Comparison of ENCODE assay signal across 8 cellular contexts in the genomic region with DNA sequence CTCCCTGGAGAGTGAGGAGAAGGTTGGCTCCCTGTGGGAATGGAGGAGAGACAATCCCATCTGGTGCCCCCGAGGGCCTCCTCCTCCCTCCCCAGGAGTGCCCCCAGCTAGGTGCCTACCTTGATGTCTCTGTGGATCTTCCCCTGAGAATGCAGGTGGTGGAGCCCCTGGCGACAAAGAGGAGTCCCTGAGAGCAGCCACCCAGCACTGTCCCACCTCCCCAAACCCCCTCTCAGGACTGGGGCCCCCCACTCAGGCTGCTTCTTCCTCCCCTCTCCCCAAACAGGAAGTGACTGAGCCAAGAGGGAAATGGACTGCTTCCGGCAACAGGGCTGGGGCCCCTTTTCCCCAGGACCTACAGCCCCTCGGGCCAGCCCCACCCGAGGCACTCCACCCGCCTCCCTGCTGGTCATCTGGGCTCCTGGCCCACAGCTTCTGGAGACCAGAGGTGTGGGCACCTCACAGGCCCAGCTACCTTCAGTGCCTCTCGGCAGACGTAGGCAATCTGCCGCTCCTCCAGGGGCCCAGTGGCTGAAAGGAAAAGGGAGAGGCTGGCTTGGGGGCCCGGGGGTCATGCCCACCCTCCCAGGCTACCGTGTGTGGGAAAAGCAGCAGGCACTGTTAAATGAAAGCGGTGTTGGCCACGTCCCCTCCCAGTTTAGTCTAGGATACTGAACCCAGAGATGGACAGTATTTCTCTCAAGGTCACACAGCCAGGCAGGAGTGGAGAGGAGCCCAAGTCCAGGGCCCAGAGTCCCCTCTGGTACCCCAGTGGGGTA. TPM values are rescaled to one million over a fixed set of nuclear protein-coding genes. Genes with fewer than 3 reads are reported as not detected.
A peak's percentile ranks its signal among the peaks of the same experiment; 100 is the strongest.
DNase-seq lines count a peak whose midpoint lies in the region; ATAC-seq and TF ChIP-seq lines count a peak whose summit lies in the region.

No MANE protein-coding gene starts in this region.

- in situ Hi-C loops in transverse colon (cut with MboI; ENCODE audit: low pct_ligation_motif_present in 1 of 4, low pct_unique_long_range_greater_than_20kb in 1 of 4, low sequenced_read_pairs in 3 of 4) = no loop called here

- no peak for TF ChIP-seq EP300 in transverse colon (IDR thresholded peaks at IDR 0.05; ENCODE audit: low read depth)

- peak overlapping the region; percentile 85 for H3K27ac Mint-ChIP-seq in activated naive CD4-positive, alpha-beta T cell treated with anti-CD3 and anti-CD28 coated beads for 36 hours
- H3K27ac Mint-ChIP-seq in activated naive CD8-positive, alpha-beta T cell = peak overlapping the region; percentile 76

- DNase-seq in activated naive CD4-positive, alpha-beta T cell treated with anti-CD3 and anti-CD28 coated beads for 36 hours = no peak
- DNase-seq in activated naive CD4-positive, alpha-beta T cell (lab: John Stamatoyannopoulos, UW) = no peak
- DNase-seq in lower lobe of right lung = no peak
- no peak for DNase-seq in transverse colon
- DNase-seq in NCI-H748 (lab: John Stamatoyannopoulos, UW; ENCODE audit: unreplicated experiment) = no peak
- DNase-seq in testis = no peak

- peak overlapping the region; percentile 81 for H3K4me3 Mint-ChIP-seq in activated naive CD4-positive, alpha-beta T cell treated with anti-CD3 and anti-CD28 coated beads for 36 hours
- peak overlapping the region; percentile 78 for H3K4me3 Mint-ChIP-seq in activated naive CD8-positive, alpha-beta T cell

- peaks cover 28% of the 10 kb centered on the region for H3K4me1 Mint-ChIP-seq in activated naive CD4-positive, alpha-beta T cell treated with anti-CD3 and anti-CD28 coated beads for 36 hours (ENCODE audit: low read depth)
- peaks cover 28% of the 10 kb centered on the region for H3K4me1 Mint-ChIP-seq in activated naive CD8-positive, alpha-beta T cell (ENCODE audit: low read depth)

- H3K27ac ChIP-seq in lower lobe of right lung (peak overlapping the region; percentile 77), transverse colon (peak overlapping the region; percentile 64 to 92 (median 89)), testis (peak overlapping the region in 1 of 2 donors; percentile 41)

- ATAC-seq in lower lobe of right lung (no peak), GM21723 (IDR thresholded peaks at IDR 0.05; ENCODE audit: unreplicated experiment) (no peak)

- WGBS in transverse colon (ENCODE audit: low coverage in 1 of 2), 2 donors = 56% methylated on average over 13 of the region's 13 CpGs; no CpG with 5 or more reads in 1 of the 2 donors
- 66 to 71% methylated on average over 6 to 13 of the region's 13 CpGs for WGBS in testis, 2 donors

- peaks cover 6% of the 10 kb centered on the region for H3K36me3 Mint-ChIP-seq in activated naive CD4-positive, alpha-beta T cell treated with anti-CD3 and anti-CD28 coated beads for 36 hours (ENCODE audit: low read depth)
- peaks cover under 1% of the 10 kb centered on the region for H3K36me3 Mint-ChIP-seq in activated naive CD8-positive, alpha-beta T cell

- H3K4me1 ChIP-seq in lower lobe of right lung = peaks cover 36% of the 10 kb centered on the region
- peaks cover 10 to 33% (median 20%) of the 10 kb centered on the region in 4 donors for H3K4me1 ChIP-seq in transverse colon
- H3K4me1 ChIP-seq in testis = peaks cover 21% of the 10 kb centered on the region

- intact Hi-C loops in activated naive CD4-positive, alpha-beta T cell treated with anti-CD3 and anti-CD28 coated beads for 36 hours (cut with micrococcal nuclease) = loop anchor here (1.0 to 5.0 kb wide), 4 partner anchors 23 to 1056 kb away; partner anchors contain the start of genes CFL1, FAU, MRPL49 and SF1
- intact Hi-C loops in lower lobe of right lung (cut with DNase I) (no loop called here), transverse colon (cut with DNase I; ENCODE audit: low total_unique reads) (no loop called here), testis (cut with DNase I; ENCODE audit: low total_unique reads) (no loop called here)

- no peak for TF ChIP-seq POLR2A in transverse colon (IDR thresholded peaks at IDR 0.05)
- TF ChIP-seq POLR2A in testis (IDR thresholded peaks at IDR 0.05) = no peak

- no peaks in the 10 kb centered on the region for H3K27me3 Mint-ChIP-seq in activated naive CD4-positive, alpha-beta T cell treated with anti-CD3 and anti-CD28 coated beads for 36 hours (ENCODE audit: low read depth)
- H3K27me3 Mint-ChIP-seq in activated naive CD8-positive, alpha-beta T cell = no peaks in the 10 kb centered on the region

- H3K27me3 ChIP-seq in lower lobe of right lung (ENCODE audit: low read depth) (no peaks in the 10 kb centered on the region), transverse colon (no peaks in the 10 kb centered on the region), testis (no peaks in the 10 kb centered on the region)

- no peaks in the 10 kb centered on the region for H3K9me3 Mint-ChIP-seq in activated naive CD4-positive, alpha-beta T cell treated with anti-CD3 and anti-CD28 coated beads for 36 hours
- H3K9me3 Mint-ChIP-seq in activated naive CD8-positive, alpha-beta T cell (ENCODE audit: low read depth) = no peaks in the 10 kb centered on the region

- H3K4me3 ChIP-seq in lower lobe of right lung = peak overlapping the region; percentile 78
- peak overlapping the region in 2 of 4 donors; percentile 56 to 68 for H3K4me3 ChIP-seq in transverse colon
- H3K4me3 ChIP-seq in testis = no peak overlapping the region

- no peak for TF ChIP-seq CTCF in lower lobe of right lung (IDR thresholded peaks at IDR 0.05)
- TF ChIP-seq CTCF in transverse colon (IDR thresholded peaks at IDR 0.05) = no peak
- no peak for TF ChIP-seq CTCF in testis (IDR thresholded peaks at IDR 0.05)

- CTCF ChIA-PET in activated naive CD4-positive, alpha-beta T cell treated with anti-CD3 and anti-CD28 coated beads for 36 hours (lab: Charles Lee) = no interaction called here

- H3K9me3 ChIP-seq in lower lobe of right lung (no peaks in the 10 kb centered on the region), transverse colon (no peaks in the 10 kb centered on the region), testis (no peaks in the 10 kb centered on the region)

- peaks cover 28% of the 10 kb centered on the region for H3K36me3 ChIP-seq in lower lobe of right lung
- H3K36me3 ChIP-seq in transverse colon = no peaks in the 10 kb centered on the region
- no peaks in the 10 kb centered on the region for H3K36me3 ChIP-seq in testis (ENCODE audit: low read depth, missing control alignments)

RNA-seq across cellular contexts. Expression of gene MAP4K2, which starts 1.2 kb away (rescaled TPM):
- 10 to 100 TPM; 69.5 to 73.9 TPM for total RNA-seq in activated naive CD4-positive, alpha-beta T cell treated with anti-CD3 and anti-CD28 coated beads for 36 hours
- total RNA-seq in lower lobe of right lung = 29.1 TPM
- 100 to 1,000 TPM in 2 of 4 donors, 10 to 100 TPM in 2; 10.1 to 369 (median 90.9) TPM for total RNA-seq in transverse colon
- 10 to 100 TPM; 27.7 to 29.8 TPM for total RNA-seq in testis
- 14.9 TPM for polyA plus RNA-seq in testis (ENCODE audit: insufficient read depth, low read depth, low replicate concordance)

RNA-seq across cellular contexts. Expression of gene MEN1, which starts 8.6 kb away (rescaled TPM):
- total RNA-seq in activated naive CD4-positive, alpha-beta T cell treated with anti-CD3 and anti-CD28 coated beads for 36 hours = 10 to 100 TPM; 23.9 TPM
- total RNA-seq in lower lobe of right lung (22.7 TPM), transverse colon (10 to 100 TPM; 19.5 to 30.3 (median 25.4) TPM), testis (10 to 100 TPM; 36.7 to 40.8 TPM)
- polyA plus RNA-seq in testis (ENCODE audit: insufficient read depth, low read depth, low replicate concordance) = 29.7 TPM

RNA-seq across cellular contexts. Expression of gene SF1, which starts 23.4 kb away (rescaled TPM):
- 100 to 1,000 TPM; 303 to 320 TPM for total RNA-seq in activated naive CD4-positive, alpha-beta T cell treated with anti-CD3 and anti-CD28 coated beads for 36 hours
- total RNA-seq in lower lobe of right lung (269 TPM), transverse colon (100 to 1,000 TPM; 196 to 458 (median 377) TPM), testis (100 to 1,000 TPM; 431 to 499 TPM)
- polyA plus RNA-seq in testis (ENCODE audit: insufficient read depth, low read depth, low replicate concordance) = 455 TPM

RNA-seq across cellular contexts. Expression of gene PYGM, which starts 42.0 kb away (rescaled TPM):
- under 1 TPM; 0.64 to 0.89 TPM for total RNA-seq in activated naive CD4-positive, alpha-beta T cell treated with anti-CD3 and anti-CD28 coated beads for 36 hours
- total RNA-seq in lower lobe of right lung = 2.6 TPM
- 1 to 10 TPM; 1.2 to 7.9 (median 2.2) TPM for total RNA-seq in transverse colon
- total RNA-seq in testis = 10 to 100 TPM; 12.1 to 14.4 TPM
- 14.2 TPM for polyA plus RNA-seq in testis (ENCODE audit: insufficient read depth, low read depth, low replicate concordance)

RNA-seq across cellular contexts. Expression of gene CDC42BPG, which starts 42.7 kb away (rescaled TPM):
- total RNA-seq in activated naive CD4-positive, alpha-beta T cell treated with anti-CD3 and anti-CD28 coated beads for 36 hours = under 1 TPM; 0.32 to 0.41 TPM
- 16.3 TPM for total RNA-seq in lower lobe of right lung
- 10 to 100 TPM; 32.6 to 82.3 (median 46.9) TPM for total RNA-seq in transverse colon
- total RNA-seq in testis = 1 to 10 TPM; 7.6 to 9.2 TPM
- polyA plus RNA-seq in testis (ENCODE audit: insufficient read depth, low read depth, low replicate concordance) = 5.3 TPM
